In the genomic region with DNA sequence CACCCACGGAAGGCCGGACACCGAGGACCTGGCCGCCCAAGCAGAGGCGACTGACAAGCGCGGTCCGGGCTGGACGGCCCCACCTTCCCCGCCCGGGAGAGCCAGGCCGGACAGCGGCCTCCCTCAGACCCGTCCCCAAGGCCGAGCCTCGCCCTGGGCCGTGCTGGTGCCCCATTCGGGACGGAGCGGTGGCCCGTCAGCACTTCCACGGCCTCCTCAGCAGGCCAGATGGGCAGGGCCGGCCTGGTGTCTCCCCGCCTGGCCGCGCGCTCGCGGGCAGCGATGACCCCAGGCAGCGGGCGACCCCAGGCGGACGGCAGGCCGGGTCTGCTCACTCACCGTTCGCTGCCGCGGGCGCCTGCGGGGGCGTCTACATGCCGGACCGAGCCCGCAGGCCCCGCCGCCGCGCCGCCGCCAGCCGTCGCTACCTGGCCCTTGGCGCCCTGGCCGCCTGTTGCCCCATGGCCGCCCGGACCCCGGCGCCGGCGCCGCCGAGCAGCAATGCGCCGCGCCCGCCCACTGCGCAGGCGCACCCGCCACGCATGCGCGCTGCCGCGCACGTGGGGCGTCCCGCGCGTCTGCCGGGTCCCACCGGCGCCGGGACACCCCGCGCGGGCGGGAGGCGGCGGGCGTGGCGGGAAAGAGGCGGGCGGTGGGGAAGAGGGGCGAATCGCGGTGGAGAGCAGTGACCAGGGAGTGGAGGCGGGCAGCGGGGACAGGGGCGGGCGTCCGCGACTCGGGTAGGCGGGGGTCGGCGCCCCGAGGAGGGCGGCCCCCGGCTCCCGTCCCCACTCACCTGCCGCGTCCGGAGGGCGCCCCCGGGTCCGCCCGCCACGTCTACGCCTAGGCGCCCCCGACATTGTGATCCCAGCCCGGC, we compare ENCODE assay signal across 8 cellular contexts. TPM values are rescaled to one million over a fixed set of nuclear protein-coding genes. Genes with fewer than 3 reads are reported as not detected.
DNase-seq lines count a peak whose midpoint lies in the region; ATAC-seq lines count a peak whose summit lies in the region.

Gene NADK, minus strand, starts transcription at position 521 of the 877 bp plus-strand sequence. CDS start 13,064 bp downstream, outside the sequence.

- peak; percentile 32 for ATAC-seq in GM18520 (IDR thresholded peaks at IDR 0.05; ENCODE audit: unreplicated experiment)
- ATAC-seq in HG03045 (IDR thresholded peaks at IDR 0.05; ENCODE audit: unreplicated experiment) = peak; percentile 41

- DNase-seq in AG08395 (ENCODE audit: low spot score) = peak; percentile 93
- peak; percentile 2 for DNase-seq in NCI-H748 treated with DMSO at 0.1 percent for 48 hours (lab: John Stamatoyannopoulos, UW)
- peak; percentile 91 for DNase-seq in activated CD8-positive, alpha-beta memory T cell treated with anti-CD3 and anti-CD28 coated beads, Interleukin-2, amount 50 U/mL, for 48 hours
- peak; percentile 81 for DNase-seq in epidermal melanocyte (ENCODE audit: insufficient read length, low spot score)
- peak; percentile 55 for DNase-seq in mucosa of gallbladder (ENCODE audit: low spot score)
- DNase-seq in stimulated activated CD8-positive, alpha-beta memory T cell treated with anti-CD3 and anti-CD28 coated beads, Interleukin-4, amount 100 ng/mL, for 1 hour (ENCODE audit: low read depth in 2 of 2, low spot score in 1 of 2) = peak; percentile 42 to 49

RNA-seq across cellular contexts. Expression of gene NADK, which starts in this region (rescaled TPM):
- 98.4 TPM for total RNA-seq in mucosa of gallbladder

Comparison
In these comparisons a context has a peak if more than half of its experiments do, and no peak if none do; other contexts are left out.
1. Peak in every context shown above with its lines: DNase-seq and ATAC-seq.
2. DNase-seq: peak in every context shown above with its lines; median percentile 93 in AG08395; 91 in activated CD8-positive, alpha-beta memory T cell treated with anti-CD3 and anti-CD28 coated beads, Interleukin-2, amount 50 U/mL, for 48 hours; 81 in epidermal melanocyte; 55 in mucosa of gallbladder; 46 in stimulated activated CD8-positive, alpha-beta memory T cell treated with anti-CD3 and anti-CD28 coated beads, Interleukin-4, amount 100 ng/mL, for 1 hour; 2 in NCI-H748 treated with DMSO at 0.1 percent for 48 hours.